8 cellular contexts compared by ENCODE assay signal in the genomic region with DNA sequence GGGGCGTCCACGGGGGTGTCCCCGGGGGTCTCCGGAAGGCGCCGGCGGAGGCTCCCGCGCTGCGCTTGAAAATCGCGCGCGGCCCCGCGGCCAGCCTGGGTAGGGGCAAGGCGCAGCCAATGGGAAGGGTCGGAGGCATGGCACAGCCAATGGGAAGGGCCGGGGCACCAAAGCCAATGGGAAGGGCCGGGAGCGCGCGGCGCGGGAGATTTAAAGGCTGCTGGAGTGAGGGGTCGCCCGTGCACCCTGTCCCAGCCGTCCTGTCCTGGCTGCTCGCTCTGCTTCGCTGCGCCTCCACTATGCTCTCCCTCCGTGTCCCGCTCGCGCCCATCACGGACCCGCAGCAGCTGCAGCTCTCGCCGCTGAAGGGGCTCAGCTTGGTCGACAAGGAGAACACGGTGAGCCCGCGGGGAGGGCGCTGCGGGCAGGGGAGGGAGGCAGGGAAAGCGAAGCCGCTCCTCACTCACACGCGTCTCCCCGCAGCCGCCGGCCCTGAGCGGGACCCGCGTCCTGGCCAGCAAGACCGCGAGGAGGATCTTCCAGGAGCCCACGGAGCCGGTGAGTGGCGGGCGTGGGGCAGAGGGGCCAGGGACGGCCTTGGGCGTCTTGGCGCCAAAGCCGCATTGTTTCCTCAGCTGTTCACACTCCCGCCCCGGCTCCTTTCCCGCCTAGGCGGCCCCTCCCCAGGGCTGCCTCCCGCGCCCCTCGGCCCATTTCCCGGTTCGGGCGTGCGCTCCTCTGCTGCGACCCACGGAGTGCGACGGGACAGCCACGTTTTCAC. TPM values are rescaled to one million over a fixed set of nuclear protein-coding genes. Genes with fewer than 3 reads are reported as not detected.
DNase-seq lines count a peak whose midpoint lies in the region; ATAC-seq and TF ChIP-seq lines count a peak whose summit lies in the region.

A gene (plus strand): TSS at position 240 of the 781 bp plus-strand sequence. CDS start 60 bp downstream, at position 300.

- peaks cover 6 to 25% of the 10 kb centered on the region in 2 donors for H3K4me1 ChIP-seq in adrenal gland (replicated peaks in 1 of 2)
- peaks cover 11% of the 10 kb centered on the region for H3K4me1 ChIP-seq in prostate gland (replicated peaks)
- no peaks in the 10 kb centered on the region for H3K4me1 ChIP-seq in urinary bladder (ENCODE audit: insufficient read depth)

- peak; percentile 98 for DNase-seq in NCI-H1694 (lab: John Stamatoyannopoulos, UW)
- peak; percentile 75 to 97 (median 83) for DNase-seq in T-helper 1 cell
- peak; percentile 91 to 95 (median 94) for DNase-seq in adrenal gland
- peak; percentile 95 for DNase-seq in left ventricle myocardium superior
- DNase-seq in prostate gland (ENCODE audit: low spot score) = peak; percentile 91

- 1 to 2% (median 1%) methylated on average over 13 to 81 of the region's 81 CpGs for WGBS in adrenal gland, 4 donors
- WGBS in prostate gland = 1% methylated on average over 53 of the region's 81 CpGs
- under 1% methylated on average over 81 of the region's 81 CpGs for WGBS in urinary bladder

- no peak within 1 kb of the TSS for H3K27ac ChIP-seq in adrenal gland
- no peak within 1 kb of the TSS for H3K27ac ChIP-seq in prostate gland
- H3K27ac ChIP-seq in urinary bladder (ENCODE audit: low read depth) = no peak within 1 kb of the TSS

- TF ChIP-seq CTCF in adrenal gland (IDR thresholded peaks at IDR 0.05) (no peak), prostate gland (IDR thresholded peaks at IDR 0.05) (no peak)

- H3K9me3 ChIP-seq in adrenal gland (replicated peaks in 1 of 3) = no peaks in the 10 kb centered on the region
- H3K9me3 ChIP-seq in prostate gland = no peaks in the 10 kb centered on the region

- no peak for TF ChIP-seq POLR2A in adrenal gland (IDR thresholded peaks at IDR 0.05)
- no peak for TF ChIP-seq POLR2A in prostate gland (IDR thresholded peaks at IDR 0.05)

- intact Hi-C loops in adrenal gland (cut with DNase I) = loop anchor here (5.0 to 10.0 kb wide), 2 partner anchors 290 to 542 kb away; no protein-coding TSS in a partner anchor
- intact Hi-C loops in left ventricle myocardium superior (cut with micrococcal nuclease) = no loop called here
- intact Hi-C loops in prostate gland (cut with DNase I) = loop anchor here (5.0 kb wide), 2 partner anchors 180 to 285 kb away; a partner anchor contains a TSS

- peak within 1 kb of the TSS in 2 of 4 donors; percentile 24 to 59 for H3K4me3 ChIP-seq in adrenal gland
- H3K4me3 ChIP-seq in prostate gland = peak within 1 kb of the TSS; percentile 33 to 48
- peak within 1 kb of the TSS; percentile 45 for H3K4me3 ChIP-seq in urinary bladder (ENCODE audit: low read depth, low read length)

- ATAC-seq in GM18498 (IDR thresholded peaks at IDR 0.05; ENCODE audit: unreplicated experiment) (peak; percentile 70), HG02884 (IDR thresholded peaks at IDR 0.05; ENCODE audit: unreplicated experiment) (peak; percentile 67), left ventricle myocardium superior (peak; percentile 86)

- H3K36me3 ChIP-seq in adrenal gland (replicated peaks in 1 of 2) = no peaks in the 10 kb centered on the region
- no peaks in the 10 kb centered on the region for H3K36me3 ChIP-seq in prostate gland
- H3K36me3 ChIP-seq in urinary bladder (ENCODE audit: insufficient read depth) = no peaks in the 10 kb centered on the region

- H3K27me3 ChIP-seq in adrenal gland (peaks cover 11% of the 10 kb centered on the region), prostate gland (replicated peaks; ENCODE audit: insufficient read depth) (no peaks in the 10 kb centered on the region)

RNA-seq across cellular contexts. Expression of the gene that starts here (rescaled TPM):
- 1 to 10 TPM; 2.0 to 6.5 (median 3.8) TPM for total RNA-seq in adrenal gland
- polyA plus RNA-seq in adrenal gland = 1 to 10 TPM in 2 of 3 donors, under 1 TPM in 1; 0.67 to 7.5 (median 2.9) TPM
- total RNA-seq in left ventricle myocardium superior = 1.3 TPM
- total RNA-seq in prostate gland = 1 to 10 TPM; 1.9 to 6.1 TPM
- 24.8 TPM for total RNA-seq in urinary bladder
- 0.92 TPM for polyA plus RNA-seq in urinary bladder
